In genomic region chr11:29336727-29337212, GRCh38 we compare ENCODE assay signal across 21 cellular contexts.
A peak's percentile ranks its signal among the peaks of the same experiment; 100 is the strongest.
DNase-seq lines count a peak whose midpoint lies in the region; ATAC-seq and TF ChIP-seq lines count a peak whose summit lies in the region.
"Had no signal": no experiment of that assay in that cellular context is flagged by ENCODE, and none has a peak within 500 bp of the region (broad histone marks: within the 10 kb centered on the region; RNA-seq: fewer than 3 reads in every experiment).

No MANE protein-coding gene starts in this region.

- no peak overlapping the region for H3K4me3 Mint-ChIP-seq in Caco-2 (ENCODE audit: unreplicated experiment)
- H3K4me3 Mint-ChIP-seq: activated CD8-positive, alpha-beta memory T cell treated with anti-CD3 and anti-CD28 coated beads, Interleukin-2, amount 10 ng/mL, durations not matched to agents 7 days and 5 days; activated naive CD8-positive, alpha-beta T cell; activated T-helper 1 cell treated with anti-CD3 and anti-CD28 coated beads, Interleukin-12 subunit alpha, Interleukin-12 subunit beta, Interleukin-2, Interleukin-4 antibody, amounts not matched to agents 30 ng/mL and 10 ng/mL and 1 ng/mL, durations not matched to agents 14 hours and 24 hours and 36 hours; CD4-positive, CD25-positive, alpha-beta regulatory T cell had no signal

- TF ChIP-seq CTCF in astrocyte of the cerebellum (IDR thresholded peaks at IDR 0.05; ENCODE audit: low read depth, low read length, missing control alignments) (no peak), Caco-2 (IDR thresholded peaks at IDR 0.05; ENCODE audit: insufficient read depth in 1 of 2, low read depth in 1 of 2, low read length in 1 of 2, severe bottlenecking in 1 of 2, unreplicated experiment in 1 of 2) (no peak)

- H3K9me3 ChIP-seq in Caco-2: no peaks in the 10 kb centered on the region
- H3K9me3 ChIP-seq: lower lobe of right lung had no signal

- CTCF ChIA-PET in Caco-2 (lab: Charles Lee): no interaction called here

- H3K4me3 ChIP-seq in astrocyte of the cerebellum (ENCODE audit: low read depth, low read length) (no peak overlapping the region), Caco-2 (ENCODE audit: low read depth, low read length) (no peak overlapping the region)
- H3K4me3 ChIP-seq: A549, coronary artery, lower lobe of right lung had no signal

- no peak overlapping the region for H3K27ac Mint-ChIP-seq in Caco-2 (ENCODE audit: unreplicated experiment)
- H3K27ac Mint-ChIP-seq: activated CD8-positive, alpha-beta memory T cell treated with anti-CD3 and anti-CD28 coated beads, Interleukin-2, amount 10 ng/mL, durations not matched to agents 7 days and 5 days; activated naive CD8-positive, alpha-beta T cell; activated T-helper 1 cell treated with anti-CD3 and anti-CD28 coated beads, Interleukin-12 subunit alpha, Interleukin-12 subunit beta, Interleukin-2, Interleukin-4 antibody, amounts not matched to agents 30 ng/mL and 10 ng/mL and 1 ng/mL, durations not matched to agents 14 hours and 24 hours and 36 hours; CD4-positive, CD25-positive, alpha-beta regulatory T cell had no signal

- ATAC-seq in HG03460 (IDR thresholded peaks at IDR 0.05; ENCODE audit: unreplicated experiment): no peak
- ATAC-seq: A549; activated CD8-positive, alpha-beta memory T cell treated with anti-CD3 and anti-CD28 coated beads, Interleukin-2, amount 10 ng/mL, durations not matched to agents 7 days and 5 days; foreskin keratinocyte; lower lobe of right lung had no signal

- H3K9me3 Mint-ChIP-seq in Caco-2 (ENCODE audit: unreplicated experiment): no peaks in the 10 kb centered on the region
- H3K9me3 Mint-ChIP-seq: activated T-helper 1 cell treated with anti-CD3 and anti-CD28 coated beads, Interleukin-12 subunit alpha, Interleukin-12 subunit beta, Interleukin-2, Interleukin-4 antibody, amounts not matched to agents 30 ng/mL and 10 ng/mL and 1 ng/mL, durations not matched to agents 14 hours and 24 hours and 36 hours had no signal

- H3K4me1 ChIP-seq in Caco-2: peaks cover 9% of the 10 kb centered on the region
- H3K4me1 ChIP-seq: lower lobe of right lung had no signal

- H3K27me3 Mint-ChIP-seq in Caco-2 (ENCODE audit: insufficient read depth, unreplicated experiment): peaks cover 3% of the 10 kb centered on the region
- H3K27me3 Mint-ChIP-seq: activated CD8-positive, alpha-beta memory T cell treated with anti-CD3 and anti-CD28 coated beads, Interleukin-2, amount 10 ng/mL, durations not matched to agents 7 days and 5 days; activated naive CD8-positive, alpha-beta T cell; CD4-positive, CD25-positive, alpha-beta regulatory T cell had no signal

- DNase-seq in AG08396 (ENCODE audit: low spot score): peak; percentile 28
- DNase-seq in HS-5 (ENCODE audit: low read depth): peak; percentile 58
- DNase-seq in astrocyte of the cerebellum (ENCODE audit: low read depth): peak; percentile 44
- DNase-seq in iris pigment epithelial cell (ENCODE audit: low read depth): peak; percentile 92
- no peak for DNase-seq in pons (ENCODE audit: low spot score)
- no peak for DNase-seq in iPS-NIHi11 (ENCODE audit: low spot score)
- DNase-seq in Caco-2: no peak
- DNase-seq: activated CD8-positive, alpha-beta memory T cell treated with anti-CD3 and anti-CD28 coated beads, Interleukin-2, amount 10 ng/mL, durations not matched to agents 7 days and 5 days; brain microvascular endothelial cell; CD4-positive, CD25-positive, alpha-beta regulatory T cell; foreskin keratinocyte; H7; hippocampal formation; lower lobe of right lung; NCI-H1417; NCI-H510A treated with DMSO at 0.1 percent for 48 hours had no signal

- no TSS peak for BruUV-seq in Caco-2 (replicated peaks; lab: Mats Ljungman, UMichigan)

- H3K36me3 Mint-ChIP-seq in Caco-2 (ENCODE audit: insufficient read depth, unreplicated experiment): no peaks in the 10 kb centered on the region
- H3K36me3 Mint-ChIP-seq: activated CD8-positive, alpha-beta memory T cell treated with anti-CD3 and anti-CD28 coated beads, Interleukin-2, amount 10 ng/mL, durations not matched to agents 7 days and 5 days; activated naive CD8-positive, alpha-beta T cell; CD4-positive, CD25-positive, alpha-beta regulatory T cell had no signal

- POLR2A ChIA-PET in Caco-2 (lab: Charles Lee): no interaction called here

- H3K27me3 ChIP-seq in Caco-2 (replicated peaks; ENCODE audit: control insufficient read depth, insufficient read depth, low read length): no peaks in the 10 kb centered on the region
- H3K27me3 ChIP-seq: brain microvascular endothelial cell had no signal

- H3K36me3 ChIP-seq in Caco-2 (ENCODE audit: control insufficient read depth, insufficient read depth, low read length): no peaks in the 10 kb centered on the region
- H3K36me3 ChIP-seq: brain microvascular endothelial cell, lower lobe of right lung had no signal

- no peaks in the 10 kb centered on the region for H3K4me1 Mint-ChIP-seq in Caco-2 (ENCODE audit: low read depth, unreplicated experiment)
- H3K4me1 Mint-ChIP-seq: activated CD8-positive, alpha-beta memory T cell treated with anti-CD3 and anti-CD28 coated beads, Interleukin-2, amount 10 ng/mL, durations not matched to agents 7 days and 5 days; CD4-positive, CD25-positive, alpha-beta regulatory T cell had no signal

- in situ Hi-C loops in astrocyte of the cerebellum (cut with HindIII; ENCODE audit: low sequenced_read_pairs): no loop called here

- intact Hi-C loops in Caco-2 (cut with micrococcal nuclease; ENCODE audit: unreplicated experiment): loop anchor here (10.0 kb wide), 1 partner anchor 312 kb away; no protein-coding TSS in a partner anchor

Comparison
In these comparisons a context has a peak if more than half of its experiments do, and no peak if none do; other contexts are left out.
1. DNase-seq: peak in AG08396 (single experiment), HS-5 (single experiment), astrocyte of the cerebellum (single experiment) and iris pigment epithelial cell (single experiment); none in pons (single experiment), iPS-NIHi11 (single experiment) and Caco-2 (0 of 2).